ENCODE assay signal across 12 cellular contexts in the genomic region with DNA sequence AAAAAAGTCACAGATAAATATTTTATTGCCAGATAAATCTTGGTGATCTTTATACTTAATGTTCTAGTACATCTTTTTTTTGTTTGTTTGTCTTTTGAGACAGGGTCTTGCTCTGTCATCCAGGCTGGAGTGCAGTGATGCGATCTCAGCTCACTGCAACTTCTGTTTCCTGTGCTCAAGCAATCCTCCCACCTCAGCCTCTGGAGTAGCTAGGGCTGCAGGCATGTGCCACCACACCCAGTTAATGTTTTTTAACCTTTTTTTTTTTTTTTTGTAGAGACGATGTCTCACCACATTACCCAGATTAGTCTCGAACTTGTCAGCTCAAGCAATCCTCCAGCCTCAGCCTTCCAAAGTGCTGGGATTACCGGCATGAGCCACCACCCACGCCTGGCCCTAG. TPM values are rescaled to one million over a fixed set of nuclear protein-coding genes. Genes with fewer than 3 reads are reported as not detected.
"Had no signal": no experiment of that assay in that cellular context is flagged by ENCODE, and none has a peak within 500 bp of the region (broad histone marks: within the 10 kb centered on the region; RNA-seq: fewer than 3 reads in every experiment).

No MANE protein-coding gene starts in this region.

- DNase-seq: activated CD4-positive, alpha-beta T cell treated with anti-CD3 and anti-CD28 coated beads for 36 hours; activated CD8-positive, alpha-beta memory T cell treated with anti-CD3 and anti-CD28 coated beads, Interleukin-2, amount 50 U/mL, for 48 hours; activated CD8-positive, alpha-beta T cell treated with anti-CD3 and anti-CD28 coated beads, Interleukin-2, amount 10 ng/mL, durations not matched to agents 7 days and 5 days; activated naive CD8-positive, alpha-beta T cell treated with anti-CD3 and anti-CD28 coated beads, Interleukin-2, amount 10 ng/mL, durations not matched to agents 7 days and 5 days; anterior cingulate cortex; heart left ventricle; left lung; stimulated activated CD4-positive, alpha-beta T cell treated with anti-CD3 and anti-CD28 coated beads, Interleukin-12 subunit alpha, Interleukin-12 subunit beta, amount 100 ng/mL, for 4 hours; stimulated activated CD4-positive, alpha-beta T cell treated with anti-CD3 and anti-CD28 coated beads, Interleukin-2, amount 100 ng/mL, for 48 hours; stimulated activated naive CD8-positive, alpha-beta T cell treated with anti-CD3 and anti-CD28 coated beads, Interleukin-15, Interleukin-2, amounts not matched to agents 100 U/mL and 50 U/mL, for 24 hours; upper lobe of right lung had no signal

- H3K36me3 ChIP-seq: left lung, suprapubic skin, upper lobe of right lung had no signal

- H3K9me3 ChIP-seq: heart left ventricle, left lung, suprapubic skin, upper lobe of right lung had no signal

- H3K27ac ChIP-seq: heart left ventricle, left lung, suprapubic skin, upper lobe of right lung had no signal

- H3K4me3 ChIP-seq: heart left ventricle, left lung, suprapubic skin, upper lobe of right lung had no signal

- H3K4me1 ChIP-seq: heart left ventricle, left lung, suprapubic skin, upper lobe of right lung had no signal

- H3K27me3 ChIP-seq: heart left ventricle, left lung, suprapubic skin, upper lobe of right lung had no signal

RNA-seq across cellular contexts. Expression of a gene that starts 9.1 kb away (rescaled TPM):
- total RNA-seq: activated CD4-positive, alpha-beta T cell treated with anti-CD3 and anti-CD28 coated beads for 36 hours; activated CD8-positive, alpha-beta T cell treated with anti-CD3 and anti-CD28 coated beads, Interleukin-2, amount 10 ng/mL, durations not matched to agents 7 days and 5 days; activated naive CD8-positive, alpha-beta T cell treated with anti-CD3 and anti-CD28 coated beads, Interleukin-2, amount 10 ng/mL, durations not matched to agents 7 days and 5 days had no signal
